In genomic region chr3:101674518-101674917, GRCh38 we compare ENCODE assay signal across 14 cellular contexts. TPM values are rescaled to one million over a fixed set of nuclear protein-coding genes. Genes with fewer than 3 reads are reported as not detected.
DNase-seq lines count a peak whose midpoint lies in the region; ATAC-seq, FAIRE-seq and TF ChIP-seq lines count a peak whose summit lies in the region.
"Had no signal": no experiment of that assay in that cellular context is flagged by ENCODE, and none has a peak within 500 bp of the region (broad histone marks: within the 10 kb centered on the region; RNA-seq: fewer than 3 reads in every experiment).

No MANE protein-coding gene starts in this region.

- H3K9me2 ChIP-seq in DOHH2 (replicated peaks; ENCODE audit: control insufficient read depth, low read length): no peaks in the 10 kb centered on the region

- H2AFZ ChIP-seq in astrocyte (ENCODE audit: low read depth, low read length): no peak overlapping the region

- H3K27ac Mint-ChIP-seq in astrocyte (ENCODE audit: unreplicated experiment): no peak overlapping the region

- H3K4me1 ChIP-seq in DOHH2 (ENCODE audit: control insufficient read depth, low read length): peaks cover 28% of the 10 kb centered on the region
- H3K4me1 ChIP-seq in astrocyte (ENCODE audit: insufficient read depth, low read length): peaks cover 10% of the 10 kb centered on the region
- peaks cover 20 to 22% of the 10 kb centered on the region in 2 experiments for H3K4me1 ChIP-seq in neutrophil (ENCODE audit: control insufficient read depth in 1 of 2, insufficient read depth in 1 of 2, low read depth in 1 of 2, low read length in 1 of 2)
- H3K4me1 ChIP-seq in left lung: peaks cover 20 to 41% of the 10 kb centered on the region in 2 donors

- peaks cover 7% of the 10 kb centered on the region for H3K4me1 Mint-ChIP-seq in astrocyte (ENCODE audit: low read depth, unreplicated experiment)

- peaks cover 16% of the 10 kb centered on the region for H3F3A ChIP-seq in DOHH2 (ENCODE audit: control insufficient read depth, insufficient read depth)

- H3K4me3 ChIP-seq in DOHH2 (ENCODE audit: low read length): peak overlapping the region; percentile 97; the same call in 1 of the 2 replicates
- peak overlapping the region; percentile 96; the same call in 1 of the 2 replicates for H3K4me3 ChIP-seq in LNCaP clone FGC (ENCODE audit: low read depth, low read length)
- H3K4me3 ChIP-seq in astrocyte (ENCODE audit: insufficient read depth, low read depth, low read length): no peak overlapping the region
- H3K4me3 ChIP-seq in neutrophil (ENCODE audit: low read depth in 1 of 2, low read length in 1 of 2): no peak overlapping the region
- H3K4me3 ChIP-seq in left lung: no peak overlapping the region
- H3K4me3 ChIP-seq: SJSA1 had no signal

- H3K9me3 Mint-ChIP-seq in astrocyte (ENCODE audit: unreplicated experiment): no peaks in the 10 kb centered on the region

- H3K27me3 Mint-ChIP-seq in astrocyte (ENCODE audit: low read depth, unreplicated experiment): no peaks in the 10 kb centered on the region

- ATAC-seq in left lung: no peak
- ATAC-seq in HG03571 (IDR thresholded peaks at IDR 0.05; ENCODE audit: unreplicated experiment): no peak

- no peaks in the 10 kb centered on the region for H3K27me3 ChIP-seq in DOHH2 (ENCODE audit: control insufficient read depth, low read length)
- no peaks in the 10 kb centered on the region for H3K27me3 ChIP-seq in astrocyte (ENCODE audit: insufficient read depth, low read length)
- no peaks in the 10 kb centered on the region for H3K27me3 ChIP-seq in neutrophil
- H3K27me3 ChIP-seq in left lung: no peaks in the 10 kb centered on the region
- H3K27me3 ChIP-seq: SJSA1 had no signal

- no peak overlapping the region for H3K9ac ChIP-seq in astrocyte (ENCODE audit: low read length)

- intact Hi-C loops in left lung (cut with DNase I): no loop called here

- DNase-seq in LNCaP clone FGC (ENCODE audit: low read depth): no peak
- DNase-seq in astrocyte (ENCODE audit: low read depth): no peak
- no peak for DNase-seq in HCEC 1CT
- DNase-seq in left lung: no peak
- DNase-seq: activated CD4-positive, alpha-beta T cell treated with anti-CD3 and anti-CD28 coated beads, Interleukin-2, amount 50 U/mL, for 4 hours; DMS153; NCI-H1092 treated with DMSO at 0.1 percent for 48 hours; NCI-H524 treated with DMSO at 0.1 percent for 48 hours had no signal

- H3K36me3 ChIP-seq in DOHH2 (ENCODE audit: control insufficient read depth, low read length) (peaks cover 53% of the 10 kb centered on the region), astrocyte (ENCODE audit: insufficient read depth, low read length) (peaks cover 4% of the 10 kb centered on the region), neutrophil (peaks cover 22% of the 10 kb centered on the region), left lung (peaks cover 0 to 25% of the 10 kb centered on the region in 2 donors)

- FAIRE-seq in astrocyte (lab: Jason Lieb, UNC): no peak
- FAIRE-seq: endometrium, GM12892 had no signal

- H3K4me3 Mint-ChIP-seq in astrocyte (ENCODE audit: unreplicated experiment): peak overlapping the region; percentile 95

- peaks cover 70% of the 10 kb centered on the region for H3K79me2 ChIP-seq in DOHH2 (ENCODE audit: control insufficient read depth, low read length)
- peaks cover 60% of the 10 kb centered on the region for H3K79me2 ChIP-seq in astrocyte (ENCODE audit: insufficient read depth, low read length)

- H4K20me1 ChIP-seq in DOHH2 (ENCODE audit: control insufficient read depth, insufficient read depth, low read depth, low read length) (peaks cover 10% of the 10 kb centered on the region; the same call in 1 of the 2 replicates), astrocyte (ENCODE audit: insufficient read depth, low read length) (peaks cover 38% of the 10 kb centered on the region)

- no peak overlapping the region for H3K27ac ChIP-seq in DOHH2 (ENCODE audit: low read depth, low read length)
- H3K27ac ChIP-seq in astrocyte (ENCODE audit: low read depth, low read length): no peak overlapping the region
- peak overlapping the region; percentile 97 for H3K27ac ChIP-seq in neutrophil
- H3K27ac ChIP-seq in left lung: no peak overlapping the region
- H3K27ac ChIP-seq: SJSA1 had no signal

- H3K9me3 ChIP-seq in DOHH2 (ENCODE audit: control insufficient read depth, insufficient read depth, low read length): no peaks in the 10 kb centered on the region
- H3K9me3 ChIP-seq in astrocyte (ENCODE audit: insufficient read depth, low read depth, low read length): no peaks in the 10 kb centered on the region
- no peaks in the 10 kb centered on the region for H3K9me3 ChIP-seq in neutrophil
- H3K9me3 ChIP-seq in left lung: no peaks in the 10 kb centered on the region
- H3K9me3 ChIP-seq: SJSA1 had no signal

- no peak for TF ChIP-seq CTCF in DOHH2 (IDR thresholded peaks at IDR 0.05; ENCODE audit: low read depth, low read length, poor library complexity, severe bottlenecking)
- no peak for TF ChIP-seq CTCF in LNCaP clone FGC (IDR thresholded peaks at IDR 0.05; ENCODE audit: control insufficient read depth, extremely low read depth, insufficient read depth)
- no peak for TF ChIP-seq CTCF in astrocyte (IDR thresholded peaks at IDR 0.05; ENCODE audit: insufficient read depth, low read depth, low read length)
- no peak for TF ChIP-seq CTCF in neutrophil (IDR thresholded peaks at IDR 0.05)
- TF ChIP-seq CTCF in left lung (IDR thresholded peaks at IDR 0.05): no peak

- H3K36me3 Mint-ChIP-seq in astrocyte (ENCODE audit: low read depth, unreplicated experiment): no peaks in the 10 kb centered on the region

- H3K4me2 ChIP-seq in DOHH2 (ENCODE audit: low read length): peak overlapping the region; percentile 66
- H3K4me2 ChIP-seq in astrocyte (ENCODE audit: low read length): peak overlapping the region; percentile 85

RNA-seq across cellular contexts. Expression of gene ZBTB11, which starts 2.4 kb away (rescaled TPM):
- total RNA-seq in astrocyte (19.4 and 20.9 TPM in 2 replicates), left lung (10 to 100 TPM; 16.6 to 18.1 TPM)

RNA-seq across cellular contexts. Expression of gene RPL24, which starts 12.0 kb away (rescaled TPM):
- total RNA-seq in astrocyte (939 and 1,022 TPM in 2 replicates), left lung (100 to 1,000 TPM; 811 to 860 TPM)

RNA-seq across cellular contexts. Expression of gene CEP97, which starts 49.9 kb away (rescaled TPM):
- total RNA-seq in astrocyte: 10.1 and 11.5 TPM in 2 replicates
- total RNA-seq in left lung: 10 to 100 TPM in 1 of 2 donors, 1 to 10 TPM in 1; 8.5 to 11.2 TPM

Comparison
In these comparisons a context has a peak if more than half of its experiments do, and no peak if none do; other contexts are left out.
1. H3K4me3 ChIP-seq: peak in DOHH2 (single experiment) and LNCaP clone FGC (single experiment); none in astrocyte (single experiment), neutrophil (0 of 2) and left lung (0 of 2).